ENCODE assay signal across 21 cellular contexts in the genomic region with DNA sequence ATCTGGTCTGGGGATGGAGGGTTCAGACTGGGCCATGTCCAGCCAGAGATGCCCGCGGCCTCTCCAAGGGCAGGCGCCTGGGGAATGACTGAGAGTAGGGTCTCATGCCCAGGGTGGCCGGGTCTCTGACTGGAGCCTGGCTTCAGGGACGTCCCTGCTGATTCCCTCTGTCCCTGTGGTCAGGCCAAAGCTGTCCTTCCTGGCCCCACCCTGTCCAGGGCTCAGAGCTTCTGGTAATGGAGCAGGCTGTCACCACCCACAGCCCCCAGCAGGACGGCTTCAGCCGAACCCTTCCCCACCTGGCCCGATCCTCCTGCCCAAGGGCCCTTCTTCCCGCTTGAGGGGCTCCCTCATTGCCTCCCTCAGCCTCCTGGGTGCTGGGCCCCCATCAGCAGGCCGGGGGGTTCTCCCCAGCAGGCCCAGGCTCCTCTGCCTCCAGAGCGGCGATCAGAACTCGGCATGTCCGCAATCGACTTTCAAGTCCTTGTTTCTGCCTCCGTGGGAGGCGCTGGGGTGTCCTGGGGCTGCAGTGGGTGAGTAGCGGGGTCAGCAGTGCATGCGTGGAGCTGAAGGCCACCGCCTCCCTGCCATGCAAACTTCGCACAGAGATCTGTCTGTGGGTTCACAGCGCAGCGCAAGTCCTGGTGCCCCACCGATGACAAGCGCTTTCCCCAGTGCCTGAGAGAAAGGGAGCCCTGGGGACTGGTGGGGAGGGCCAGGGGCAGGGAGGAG. TPM values are rescaled to one million over a fixed set of nuclear protein-coding genes. Genes with fewer than 3 reads are reported as not detected.
A peak's percentile ranks its signal among the peaks of the same experiment; 100 is the strongest.
DNase-seq lines count a peak whose midpoint lies in the region; ATAC-seq, FAIRE-seq and TF ChIP-seq lines count a peak whose summit lies in the region.
"Had no signal": no experiment of that assay in that cellular context is flagged by ENCODE, and none has a peak within 500 bp of the region (broad histone marks: within the 10 kb centered on the region; RNA-seq: fewer than 3 reads in every experiment).

No MANE protein-coding gene starts in this region.

- H3K27me3 ChIP-seq in gastrocnemius medialis = no peaks in the 10 kb centered on the region
- H3K27me3 ChIP-seq in MM.1S (replicated peaks; ENCODE audit: insufficient read depth, low read length) = no peaks in the 10 kb centered on the region
- H3K27me3 ChIP-seq: brain microvascular endothelial cell, heart left ventricle had no signal

- H3F3A ChIP-seq in MM.1S (ENCODE audit: insufficient read depth, low read length) = no peaks in the 10 kb centered on the region

- no peaks in the 10 kb centered on the region for H3K4me1 Mint-ChIP-seq in activated B cell treated with CpG ODN at 0.5 μM for 24 hours

- CTCF ChIA-PET in activated B cell treated with CpG ODN at 0.5 μM for 24 hours (lab: Charles Lee) = no interaction called here

- no peak overlapping the region for H3K4me3 Mint-ChIP-seq in activated B cell treated with CpG ODN at 0.5 μM for 24 hours
- H3K4me3 Mint-ChIP-seq: CD4-positive, alpha-beta T cell; GM23338 had no signal

- TF ChIP-seq CTCF in C4-2B (conservative IDR thresholded peaks at IDR 0.05) (no peak), activated B cell treated with CpG ODN at 0.5 μM for 24 hours (IDR thresholded peaks at IDR 0.05) (no peak), kidney (IDR thresholded peaks at IDR 0.05; ENCODE audit: borderline replicate concordance, extremely low read depth, insufficient read depth) (no peak), gastrocnemius medialis (IDR thresholded peaks at IDR 0.05 in 4 of 5, conservative IDR thresholded peaks at IDR 0.05 in 1 of 5) (no peak), MM.1S (IDR thresholded peaks at IDR 0.05; ENCODE audit: low read length) (no peak)

- H3K4me3 ChIP-seq in kidney (ENCODE audit: low read length in 2 of 2) = no peak overlapping the region
- no peak overlapping the region for H3K4me3 ChIP-seq in gastrocnemius medialis
- H3K4me3 ChIP-seq in MM.1S (ENCODE audit: low read length) = no peak overlapping the region
- H3K4me3 ChIP-seq: GM23338, heart left ventricle had no signal

- no peaks in the 10 kb centered on the region for H3K9me3 Mint-ChIP-seq in activated B cell treated with CpG ODN at 0.5 μM for 24 hours
- H3K9me3 Mint-ChIP-seq: CD4-positive, alpha-beta T cell; GM23338 had no signal

- no peaks in the 10 kb centered on the region for H4K20me1 ChIP-seq in MM.1S (ENCODE audit: insufficient read depth, low read length)

- H3K79me2 ChIP-seq in MM.1S (ENCODE audit: low read length) = no peaks in the 10 kb centered on the region

- no peak for ATAC-seq in activated B cell treated with CpG ODN at 0.5 μM for 24 hours (ENCODE audit: low read depth)
- no peak for ATAC-seq in gastrocnemius medialis
- no peak for ATAC-seq in HG03432 (IDR thresholded peaks at IDR 0.05; ENCODE audit: unreplicated experiment)
- ATAC-seq in HG03469 (IDR thresholded peaks at IDR 0.05; ENCODE audit: unreplicated experiment) = no peak
- ATAC-seq: GM23338 had no signal

- H3K27ac ChIP-seq in C4-2B = peak overlapping the region; percentile 69
- no peak overlapping the region for H3K27ac ChIP-seq in kidney (ENCODE audit: low read depth in 2 of 2, low read length in 2 of 2)
- peak overlapping the region in 3 of 4 donors; percentile 30 to 71 (median 37) for H3K27ac ChIP-seq in gastrocnemius medialis
- no peak overlapping the region for H3K27ac ChIP-seq in MM.1S (ENCODE audit: low read length)
- H3K27ac ChIP-seq: brain microvascular endothelial cell, WERI-Rb-1 had no signal

- no peak for FAIRE-seq in kidney (lab: Jason Lieb, UNC)
- FAIRE-seq: endothelial cell of umbilical vein had no signal

- no peaks in the 10 kb centered on the region for H3K36me3 Mint-ChIP-seq in activated B cell treated with CpG ODN at 0.5 μM for 24 hours (ENCODE audit: low read depth)

- no peak for TF ChIP-seq POLR2A in gastrocnemius medialis (IDR thresholded peaks at IDR 0.05)

- H3K4me2 ChIP-seq in MM.1S (ENCODE audit: low read depth, low read length) = no peak overlapping the region
- H3K4me2 ChIP-seq: GM23338 had no signal

- H3K9ac ChIP-seq in kidney (ENCODE audit: low read length in 2 of 2) (no peak overlapping the region), MM.1S (ENCODE audit: low read length) (no peak overlapping the region)

- no peaks in the 10 kb centered on the region for H3K9me2 ChIP-seq in MM.1S (replicated peaks; ENCODE audit: insufficient read depth, low read length)

- intact Hi-C loops in activated B cell treated with CpG ODN at 0.5 μM for 24 hours (cut with micrococcal nuclease) (no loop called here), kidney (cut with DNase I) (no loop called here), gastrocnemius medialis (cut with DNase I; ENCODE audit: low total_unique reads) (no loop called here)

- peaks cover 7% of the 10 kb centered on the region for H3K27me3 Mint-ChIP-seq in activated B cell treated with CpG ODN at 0.5 μM for 24 hours
- H3K27me3 Mint-ChIP-seq: CD4-positive, alpha-beta T cell had no signal

- H3K9me3 ChIP-seq in kidney (ENCODE audit: control insufficient read depth in 1 of 2, low read length in 2 of 2) (no peaks in the 10 kb centered on the region), gastrocnemius medialis (no peaks in the 10 kb centered on the region), MM.1S (replicated peaks; ENCODE audit: insufficient read depth, low read length) (no peaks in the 10 kb centered on the region)
- H3K9me3 ChIP-seq: heart left ventricle had no signal

- no peaks in the 10 kb centered on the region for H3K36me3 ChIP-seq in kidney (ENCODE audit: control insufficient read depth in 1 of 2, insufficient read depth in 2 of 2, low read length in 2 of 2)
- H3K36me3 ChIP-seq in gastrocnemius medialis = no peaks in the 10 kb centered on the region
- H3K36me3 ChIP-seq in MM.1S (replicated peaks; ENCODE audit: insufficient read depth, low read length) = no peaks in the 10 kb centered on the region
- H3K36me3 ChIP-seq: brain microvascular endothelial cell, heart left ventricle, WERI-Rb-1 had no signal

- no peak overlapping the region for H2AFZ ChIP-seq in MM.1S (ENCODE audit: low read length)

- peak; percentile 12 for DNase-seq in activated B cell treated with CpG ODN at 0.5 μM for 24 hours
- peak; percentile 42 for DNase-seq in kidney
- no peak for DNase-seq in gastrocnemius medialis
- DNase-seq in NCI-H1694 (lab: John Stamatoyannopoulos, UW) = no peak
- no peak for DNase-seq in MM.1S
- DNase-seq: activated CD4-positive, alpha-beta T cell treated with anti-CD3 and anti-CD28 coated beads, Interleukin-2, amount 50 U/mL, for 48 hours; activated gamma-delta T cell treated with Interleukin-2 at 50 U/mL for 16 hours; brain microvascular endothelial cell; CD4-positive, alpha-beta T cell; DMS 273 treated with DMSO at 0.1 percent for 48 hours; NCI-H1417; NCI-H526; retina; RPMI8226; WERI-Rb-1 had no signal

- H3K4me1 ChIP-seq in kidney (ENCODE audit: control insufficient read depth in 1 of 2, insufficient read depth in 1 of 2, low read depth in 1 of 2, low read length in 2 of 2) = no peaks in the 10 kb centered on the region
- peaks cover 32 to 34% of the 10 kb centered on the region in 2 donors for H3K4me1 ChIP-seq in gastrocnemius medialis
- H3K4me1 ChIP-seq in MM.1S (ENCODE audit: low read length) = no peaks in the 10 kb centered on the region

- POLR2A ChIA-PET in activated B cell treated with CpG ODN at 0.5 μM for 24 hours (lab: Charles Lee) = no interaction called here

- in situ Hi-C loops in gastrocnemius medialis (cut with MboI; ENCODE audit: low sequenced_read_pairs in 4 of 4) = no loop called here

- H3K27ac Mint-ChIP-seq in activated B cell treated with CpG ODN at 0.5 μM for 24 hours = no peak overlapping the region
- H3K27ac Mint-ChIP-seq: CD4-positive, alpha-beta T cell; GM23338 had no signal

RNA-seq across cellular contexts. Expression of a gene that starts 18.3 kb away (rescaled TPM):
- total RNA-seq in activated B cell treated with CpG ODN at 0.5 μM for 24 hours = 3.9 and 4.4 TPM in 2 replicates
- 8.8 TPM for total RNA-seq in kidney
- 17.3 TPM for polyA plus RNA-seq in kidney (ENCODE audit: insufficient read depth, low read depth, low replicate concordance)
- total RNA-seq in gastrocnemius medialis = 100 to 1,000 TPM in 1 of 4 donors, 10 to 100 TPM in 3; 28.7 to 168 (median 71.8) TPM
- total RNA-seq: CD4-positive, alpha-beta T cell; endothelial cell of umbilical vein had no signal

Comparison
In these comparisons a context has a peak if more than half of its experiments do, and no peak if none do; other contexts are left out.
1. H3K27ac ChIP-seq: peak in C4-2B (single experiment) and gastrocnemius medialis (3 of 4); none in kidney (0 of 2) and MM.1S (single experiment).
2. DNase-seq: peak in activated B cell treated with CpG ODN at 0.5 μM for 24 hours (single experiment) and kidney (single experiment); none in gastrocnemius medialis (0 of 2), NCI-H1694 (single experiment) and MM.1S (single experiment).